ENCODE assay signal across 26 cellular contexts in genomic region chr22:45826520-45826919, GRCh38.
"Had no signal": no experiment of that assay in that cellular context is flagged by ENCODE, and none has a peak within 500 bp of the region (broad histone marks: within the 10 kb centered on the region; RNA-seq: fewer than 3 reads in every experiment).

No MANE protein-coding gene starts in this region.

- H3K4me3 ChIP-seq: neural progenitor cell, ovary, psoas muscle, sigmoid colon, suprapubic skin, testis, tibial artery, transverse colon, upper lobe of right lung, uterus had no signal

- H3K27ac ChIP-seq: neural progenitor cell, ovary, parathyroid adenoma, psoas muscle, sigmoid colon, suprapubic skin, testis, tibial artery, transverse colon, upper lobe of right lung, uterus had no signal

- FAIRE-seq: small intestine had no signal

- H2AFZ ChIP-seq: neural progenitor cell, parathyroid adenoma had no signal

- H3K27me3 ChIP-seq: neural progenitor cell, ovary, sigmoid colon, suprapubic skin, testis, tibial artery, transverse colon, upper lobe of right lung, uterus had no signal

- H3K9me3 ChIP-seq: ovary, sigmoid colon, suprapubic skin, testis, tibial artery, transverse colon, upper lobe of right lung, uterus had no signal

- DNase-seq: naive thymus-derived CD4-positive, alpha-beta T cell; natural killer cell; occipital lobe; ovary; posterior cingulate gyrus; psoas muscle; right cardiac atrium; sigmoid colon; small intestine; stimulated activated CD4-positive, alpha-beta T cell treated with anti-CD3 and anti-CD28 coated beads, Interleukin-15, amount 100 ng/mL, for 24 hours; stimulated activated CD4-positive, alpha-beta T cell treated with anti-CD3 and anti-CD28 coated beads, Interleukin-2, amount 100 ng/mL, for 24 hours; stimulated activated CD4-positive, alpha-beta T cell treated with anti-CD3 and anti-CD28 coated beads, Interleukin-2, amount 100 ng/mL, for 48 hours; stimulated activated CD4-positive, alpha-beta T cell treated with anti-CD3 and anti-CD28 coated beads, Interleukin-4, amount 100 ng/mL, for 24 hours; stimulated activated naive CD4-positive, alpha-beta T cell; stimulated activated naive CD8-positive, alpha-beta T cell treated with anti-CD3 and anti-CD28 coated beads, Interleukin-15, amount 100 ng/mL, for 72 hours; stimulated activated naive CD8-positive, alpha-beta T cell treated with anti-CD3 and anti-CD28 coated beads, Interleukin-15, Interleukin-2, amounts not matched to agents 100 U/mL and 50 U/mL, for 24 hours; substantia nigra; testis; tibial artery; transverse colon; upper lobe of right lung; uterus had no signal

- H3K9ac ChIP-seq: neural progenitor cell, parathyroid adenoma had no signal

- H3K4me2 ChIP-seq: neural progenitor cell had no signal

- H3K36me3 ChIP-seq: neural progenitor cell, ovary, sigmoid colon, suprapubic skin, transverse colon, upper lobe of right lung, uterus had no signal

- H3K79me2 ChIP-seq: parathyroid adenoma had no signal

- H3K4me1 ChIP-seq: neural progenitor cell, parathyroid adenoma, psoas muscle, suprapubic skin, testis, tibial artery, transverse colon, upper lobe of right lung, uterus had no signal

- ATAC-seq: naive thymus-derived CD4-positive, alpha-beta T cell; natural killer cell; psoas muscle; right cardiac atrium; stimulated activated effector memory CD8-positive, alpha-beta T cell treated with anti-CD3 and anti-CD28 coated beads, Interleukin-12 subunit alpha, Interleukin-12 subunit beta, amount 100 ng/mL, for 72 hours; stimulated activated naive CD8-positive, alpha-beta T cell treated with anti-CD3 and anti-CD28 coated beads, Interleukin-15, amount 100 ng/mL, for 72 hours; stimulated activated naive CD8-positive, alpha-beta T cell treated with anti-CD3 and anti-CD28 coated beads, Interleukin-15, Interleukin-2, amounts not matched to agents 100 U/mL and 50 U/mL, for 24 hours; upper lobe of right lung had no signal
